ENCODE assay signal across 21 cellular contexts in genomic region chr14:61256826-61257468, GRCh38. TPM values are rescaled to one million over a fixed set of nuclear protein-coding genes. Genes with fewer than 3 reads are reported as not detected.
DNase-seq lines count a peak whose midpoint lies in the region; ATAC-seq, FAIRE-seq and TF ChIP-seq lines count a peak whose summit lies in the region.
"Had no signal": no experiment of that assay in that cellular context is flagged by ENCODE, and none has a peak within 500 bp of the region (broad histone marks: within the 10 kb centered on the region; RNA-seq: fewer than 3 reads in every experiment).

No MANE protein-coding gene starts in this region.

- no peak overlapping the region for H3K9ac ChIP-seq in parathyroid adenoma

- H3K27me3 ChIP-seq in adrenal gland (no peaks in the 10 kb centered on the region), hepatocyte (peaks cover 12% of the 10 kb centered on the region), parathyroid adenoma (ENCODE audit: control insufficient read depth, insufficient read depth, low read length) (no peaks in the 10 kb centered on the region)

- H3K4me1 Mint-ChIP-seq in natural killer cell: peaks cover 0 to 5% of the 10 kb centered on the region in 2 donors
- H3K4me1 Mint-ChIP-seq in stimulated activated memory B cell treated with anti-CD40 and anti-IgM and Interleukin-4, amounts not matched to agents 10 μg/mL and 1 μg/mL and 100 μg/mL, for 72 hours: no peaks in the 10 kb centered on the region

- H2AFZ ChIP-seq in hepatocyte: no peak overlapping the region
- no peak overlapping the region for H2AFZ ChIP-seq in parathyroid adenoma

- H3K9me3 ChIP-seq in adrenal gland (replicated peaks in 1 of 3): no peaks in the 10 kb centered on the region
- H3K9me3 ChIP-seq in hepatocyte (ENCODE audit: low read depth): no peaks in the 10 kb centered on the region
- no peaks in the 10 kb centered on the region for H3K9me3 ChIP-seq in parathyroid adenoma (ENCODE audit: control insufficient read depth, low read length)
- H3K9me3 ChIP-seq: BE2C, Caco-2 had no signal

- H3K79me2 ChIP-seq in hepatocyte (no peaks in the 10 kb centered on the region), parathyroid adenoma (no peaks in the 10 kb centered on the region)

- intact Hi-C loops in adrenal gland (cut with DNase I) (loop anchor here in 1 of 2 donors (10.0 kb wide), 1 partner anchor 632 kb away; no protein-coding TSS in a partner anchor), natural killer cell (cut with micrococcal nuclease) (no loop called here)

- peaks cover 22 to 35% of the 10 kb centered on the region in 2 donors for H3K27me3 Mint-ChIP-seq in natural killer cell (ENCODE audit: low read depth in 2 of 2)
- H3K27me3 Mint-ChIP-seq in stimulated activated memory B cell treated with anti-CD40 and anti-IgM and Interleukin-4, amounts not matched to agents 10 μg/mL and 1 μg/mL and 100 μg/mL, for 72 hours: peaks cover 22% of the 10 kb centered on the region

- H3K27ac Mint-ChIP-seq in natural killer cell: no peak overlapping the region
- no peak overlapping the region for H3K27ac Mint-ChIP-seq in stimulated activated memory B cell treated with anti-CD40 and anti-IgM and Interleukin-4, amounts not matched to agents 10 μg/mL and 1 μg/mL and 100 μg/mL, for 72 hours
- H3K27ac Mint-ChIP-seq: CD4-positive, CD25-positive, alpha-beta regulatory T cell had no signal

- H3K27ac ChIP-seq in adrenal gland (peak overlapping the region in 1 of 5 donors; percentile 40), hepatocyte (peak overlapping the region; percentile 29), parathyroid adenoma (peak overlapping the region; percentile 48), RWPE1 (no peak overlapping the region)

- H3K4me3 Mint-ChIP-seq in natural killer cell: no peak overlapping the region
- no peak overlapping the region for H3K4me3 Mint-ChIP-seq in stimulated activated memory B cell treated with anti-CD40 and anti-IgM and Interleukin-4, amounts not matched to agents 10 μg/mL and 1 μg/mL and 100 μg/mL, for 72 hours
- H3K4me3 Mint-ChIP-seq: CD4-positive, CD25-positive, alpha-beta regulatory T cell had no signal

- FAIRE-seq in A204.1 (lab: Jason Lieb, UNC): peak; percentile 96
- FAIRE-seq: GM19239 had no signal

- POLR2A ChIA-PET in RWPE1 (lab: Yijun Ruan, JAX; ENCODE audit: low non-redundant PET): no interaction called here

- no peaks in the 10 kb centered on the region for H4K20me1 ChIP-seq in hepatocyte (ENCODE audit: insufficient read depth, poor library complexity, severe bottlenecking)

- H3K4me2 ChIP-seq in hepatocyte (no peak overlapping the region), parathyroid adenoma (ENCODE audit: low read length) (peak overlapping the region; percentile 60)

- H3K36me3 ChIP-seq in adrenal gland (replicated peaks in 1 of 2) (no peaks in the 10 kb centered on the region), hepatocyte (replicated peaks; ENCODE audit: insufficient read depth, low read depth) (no peaks in the 10 kb centered on the region), parathyroid adenoma (ENCODE audit: control insufficient read depth, insufficient read depth, low read length) (no peaks in the 10 kb centered on the region)
- H3K36me3 ChIP-seq: BE2C had no signal

- H3K9me2 ChIP-seq in hepatocyte (replicated peaks; ENCODE audit: insufficient read depth): no peaks in the 10 kb centered on the region

- WGBS in adrenal gland, 4 donors: 36 to 41% (median 37%) methylated on average over 6 of the region's 6 CpGs
- WGBS in hepatocyte (ENCODE audit: low lambda C conversion rate, missing lambda C conversion rate): 49% methylated on average over 6 of the region's 6 CpGs

- ATAC-seq in HG03097 (IDR thresholded peaks at IDR 0.05; ENCODE audit: low FRiP score, unreplicated experiment) (no peak), natural killer cell (no peak)
- ATAC-seq in stimulated activated memory B cell treated with anti-CD40 and anti-IgM and Interleukin-4, amounts not matched to agents 10 μg/mL and 1 μg/mL and 100 μg/mL, for 72 hours: no peak
- ATAC-seq: HCT116, PC-3 had no signal

- CTCF ChIA-PET in RWPE1 (lab: Yijun Ruan, JAX): interaction anchor here (0.5 to 1.2 kb wide), 2 partner anchors 14 to 112 kb away, joined by 3 read pairs; no protein-coding TSS in a partner anchor

- H3K4me3 ChIP-seq in adrenal gland (no peak overlapping the region), hepatocyte (no peak overlapping the region), parathyroid adenoma (ENCODE audit: low read depth, low read length) (peak overlapping the region; percentile 12)

- H3K9me3 Mint-ChIP-seq in natural killer cell: no peaks in the 10 kb centered on the region
- H3K9me3 Mint-ChIP-seq in stimulated activated memory B cell treated with anti-CD40 and anti-IgM and Interleukin-4, amounts not matched to agents 10 μg/mL and 1 μg/mL and 100 μg/mL, for 72 hours: no peaks in the 10 kb centered on the region
- H3K9me3 Mint-ChIP-seq: CD4-positive, CD25-positive, alpha-beta regulatory T cell had no signal

- DNase-seq in adrenal gland (peak in 4 of 7 donors; percentile 26 to 47 (median 34)), hepatocyte (ENCODE audit: low spot score) (no peak), natural killer cell (no peak), RWPE1 (ENCODE audit: low spot score) (no peak)
- DNase-seq: BE2C; Caco-2; CD4-positive, CD25-positive, alpha-beta regulatory T cell; GDM1; GOT3; NCI-H1417 treated with DMSO at 0.1 percent for 48 hours; NCI-H2227 treated with DMSO at 0.1 percent for 48 hours; PC-3; RPMI8226; SIG-M5 had no signal

- TF ChIP-seq CTCF in adrenal gland (IDR thresholded peaks at IDR 0.05): no peak
- TF ChIP-seq CTCF in hepatocyte (IDR thresholded peaks at IDR 0.05; ENCODE audit: poor library complexity): no peak
- no peak for TF ChIP-seq CTCF in parathyroid adenoma (IDR thresholded peaks at IDR 0.05)
- TF ChIP-seq CTCF in natural killer cell (IDR thresholded peaks at IDR 0.05): no peak
- no peak for TF ChIP-seq CTCF in RWPE1 (conservative IDR thresholded peaks at IDR 0.05; ENCODE audit: low read depth)

- TF ChIP-seq POLR2A in adrenal gland (IDR thresholded peaks at IDR 0.05): no peak

- H3K36me3 Mint-ChIP-seq in natural killer cell: no peaks in the 10 kb centered on the region
- H3K36me3 Mint-ChIP-seq in stimulated activated memory B cell treated with anti-CD40 and anti-IgM and Interleukin-4, amounts not matched to agents 10 μg/mL and 1 μg/mL and 100 μg/mL, for 72 hours: no peaks in the 10 kb centered on the region
- H3K36me3 Mint-ChIP-seq: CD4-positive, CD25-positive, alpha-beta regulatory T cell had no signal

- peaks cover 7 to 23% of the 10 kb centered on the region in 2 donors for H3K4me1 ChIP-seq in adrenal gland (replicated peaks in 1 of 2)
- H3K4me1 ChIP-seq in hepatocyte (ENCODE audit: insufficient read depth): peaks cover 15% of the 10 kb centered on the region
- H3K4me1 ChIP-seq in parathyroid adenoma: peaks cover 8% of the 10 kb centered on the region
- H3K4me1 ChIP-seq: BE2C had no signal

RNA-seq across cellular contexts. Expression of gene TMEM30B, which starts 24.2 kb away (rescaled TPM):
- 1 to 10 TPM; 2.4 to 6.0 (median 4.9) TPM for total RNA-seq in adrenal gland
- 1 to 10 TPM; 1.8 to 2.4 (median 1.9) TPM for polyA plus RNA-seq in adrenal gland
- 15.8 and 18.2 TPM in 2 replicates for total RNA-seq in hepatocyte
- 12.4 and 19.3 TPM in 2 replicates for polyA plus RNA-seq in hepatocyte
- total RNA-seq in natural killer cell: 1 to 10 TPM; 1.0 to 1.4 (median 1.3) TPM
- total RNA-seq: A172 had no signal

Comparison
In these comparisons a context has a peak if more than half of its experiments do, and no peak if none do; other contexts are left out.
1. DNase-seq: peak in adrenal gland (4 of 7); none in hepatocyte (single experiment), natural killer cell (single experiment) and RWPE1 (single experiment).